Comparison of ENCODE assay signal across 19 cellular contexts in the genomic region with DNA sequence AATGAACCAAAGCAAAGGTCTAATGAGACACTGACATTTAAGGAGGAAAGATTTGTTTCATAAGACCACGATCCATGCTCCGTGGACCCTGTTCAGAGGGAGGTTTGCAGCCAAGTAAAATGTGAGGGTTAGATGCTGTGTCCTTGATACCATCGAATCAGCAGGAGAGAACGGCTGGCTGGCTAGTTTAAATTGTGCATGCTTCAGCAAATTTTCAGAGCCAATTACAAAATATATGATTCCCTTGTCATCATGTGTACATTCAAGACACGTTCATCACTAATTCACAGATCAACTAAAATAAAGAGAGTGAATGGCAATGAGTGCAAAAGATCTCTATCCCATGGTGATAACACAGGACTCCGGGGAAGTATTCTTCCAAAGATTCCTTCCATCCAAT.
DNase-seq lines count a peak whose midpoint lies in the region; ATAC-seq, FAIRE-seq and TF ChIP-seq lines count a peak whose summit lies in the region.
"Had no signal": no experiment of that assay in that cellular context is flagged by ENCODE, and none has a peak within 500 bp of the region (broad histone marks: within the 10 kb centered on the region; RNA-seq: fewer than 3 reads in every experiment).

No MANE protein-coding gene starts in this region.

- H3K36me3 ChIP-seq in HepG2 (replicated peaks in 1 of 2; ENCODE audit: control insufficient read depth in 1 of 2, insufficient read depth in 2 of 2, low read length in 2 of 2) (no peaks in the 10 kb centered on the region), right lobe of liver (no peaks in the 10 kb centered on the region), H1 (ENCODE audit: control insufficient read depth in 2 of 4, insufficient read depth in 4 of 4, low read length in 3 of 4) (no peaks in the 10 kb centered on the region), neural progenitor cell (no peaks in the 10 kb centered on the region)

- POLR2A ChIA-PET in HepG2 (lab: Yijun Ruan, JAX), result no interaction called here
- POLR2A ChIA-PET in H1 (lab: Charles Lee; ENCODE audit: partially characterized antibody), result no interaction called here

- H3K23me2 ChIP-seq in H1 (ENCODE audit: low read depth, low read length), result no peaks in the 10 kb centered on the region

- in situ Hi-C loops in HepG2 (cut with HindIII; ENCODE audit: extremely low pct_ligation_motif_present, low pct_unique_long_range_greater_than_20kb), result no loop called here

- intact Hi-C loops in HepG2 (cut with micrococcal nuclease; ENCODE audit: unreplicated experiment) (no loop called here), right lobe of liver (cut with DNase I) (no loop called here)

- no peak overlapping the region for H3K27ac Mint-ChIP-seq in neural progenitor cell
- H3K27ac Mint-ChIP-seq: CD14-positive monocyte; CD8-positive, alpha-beta T cell had no signal

- H3K4ac ChIP-seq in H1 (replicated peaks; ENCODE audit: insufficient read length, low read depth, low read length), result no peak overlapping the region

- H3K79me2 ChIP-seq in HepG2 (ENCODE audit: insufficient read depth, low read length) (no peaks in the 10 kb centered on the region), H1 (ENCODE audit: control insufficient read depth in 1 of 2, insufficient read depth in 2 of 2, low read length in 2 of 2) (no peaks in the 10 kb centered on the region), neural progenitor cell (ENCODE audit: low read depth) (no peaks in the 10 kb centered on the region)

- H3K4me3 Mint-ChIP-seq in neural progenitor cell, result no peak overlapping the region
- H3K4me3 Mint-ChIP-seq: CD14-positive monocyte; CD8-positive, alpha-beta T cell had no signal

- H4K20me1 ChIP-seq in HepG2 (ENCODE audit: insufficient read depth, low read length) (no peaks in the 10 kb centered on the region), H1 (replicated peaks in 1 of 2; ENCODE audit: control insufficient read depth in 1 of 2, insufficient read depth in 2 of 2, low read length in 2 of 2) (no peaks in the 10 kb centered on the region), neural progenitor cell (ENCODE audit: low read depth) (no peaks in the 10 kb centered on the region)

- H3K23ac ChIP-seq in H1 (ENCODE audit: insufficient read length), result no peak overlapping the region

- H3K9me3 Mint-ChIP-seq in neural progenitor cell, result no peaks in the 10 kb centered on the region

- H3K14ac ChIP-seq in H1 (ENCODE audit: insufficient read length), result no peak overlapping the region

- CTCF ChIA-PET in HepG2 (lab: Yijun Ruan, JAX; ENCODE audit: low intra/inter-chr PET ratio, low total read pairs) (no interaction called here), H1 (lab: Charles Lee; ENCODE audit: partially characterized antibody) (no interaction called here)

- H3K27ac ChIP-seq in HepG2 (ENCODE audit: extremely low read length, insufficient read depth, low read length), result no peak overlapping the region
- H3K27ac ChIP-seq in right lobe of liver, result no peak overlapping the region
- no peak overlapping the region for H3K27ac ChIP-seq in H1 (ENCODE audit: low read depth, low read length)
- H3K27ac ChIP-seq in neural progenitor cell, result no peak overlapping the region

- no peaks in the 10 kb centered on the region for H3F3A ChIP-seq in neural progenitor cell (ENCODE audit: low read depth)

- TF ChIP-seq RAD21 in HepG2 (CRISPR knock-in tag; IDR thresholded peaks at IDR 0.05), result no peak
- no peak for TF ChIP-seq RAD21 in H1 (IDR thresholded peaks at IDR 0.05 in 1 of 2, conservative IDR thresholded peaks at IDR 0.05 in 1 of 2; ENCODE audit: low read depth in 2 of 2, low read length in 2 of 2)

- H3K4me1 Mint-ChIP-seq in neural progenitor cell, result peaks cover 8% of the 10 kb centered on the region
- H3K4me1 Mint-ChIP-seq: CD14-positive monocyte had no signal

- TF ChIP-seq POLR2A in HepG2 (IDR thresholded peaks at IDR 0.05; ENCODE audit: insufficient read depth in 1 of 2, low read depth in 2 of 2, low read length in 2 of 2) (no peak), right lobe of liver (IDR thresholded peaks at IDR 0.05) (no peak), H1 (IDR thresholded peaks at IDR 0.05; ENCODE audit: control extremely low read depth in 1 of 2, low read depth in 2 of 2, low read length in 2 of 2) (no peak)

- no peak overlapping the region for H3K18ac ChIP-seq in H1 (ENCODE audit: extremely low read depth, low read length)

- H3K56ac ChIP-seq in H1 (replicated peaks; ENCODE audit: insufficient read length, low read depth, low read length), result no peak overlapping the region

- BruUV-seq in HepG2 (replicated peaks; lab: Mats Ljungman, UMichigan), result no TSS peak

- H3K4me2 ChIP-seq in HepG2 (ENCODE audit: low read depth, low read length), result no peak overlapping the region
- H3K4me2 ChIP-seq in H1 (ENCODE audit: insufficient read depth in 1 of 2, low read depth in 2 of 2, low read length in 2 of 2), result no peak overlapping the region
- no peak overlapping the region for H3K4me2 ChIP-seq in neural progenitor cell

- H3K4me3 ChIP-seq in HepG2 (replicated peaks in 1 of 3; ENCODE audit: insufficient read depth in 1 of 3, low read depth in 2 of 3, low read length in 3 of 3), result no peak overlapping the region
- no peak overlapping the region for H3K4me3 ChIP-seq in right lobe of liver
- H3K4me3 ChIP-seq in H1 (ENCODE audit: extremely low read depth in 1 of 4, insufficient read depth in 2 of 4, low read depth in 3 of 4, low read length in 4 of 4), result no peak overlapping the region
- no peak overlapping the region for H3K4me3 ChIP-seq in neural progenitor cell

- FAIRE-seq in HepG2 (lab: Jason Lieb, UNC) (no peak), H1 (lab: Jason Lieb, UNC) (no peak)
- FAIRE-seq: D721Med, GM12892, GM19239, H54, HTR-8/SVneo had no signal

- H2AFZ ChIP-seq in HepG2 (ENCODE audit: low read length) (no peak overlapping the region), H1 (ENCODE audit: low read length) (peak overlapping the region; percentile 93), neural progenitor cell (replicated peaks) (peak overlapping the region; percentile 78)

- no peak overlapping the region for H2BK5ac ChIP-seq in H1 (ENCODE audit: low read depth, low read length)

- H3K27me3 ChIP-seq in HepG2 (ENCODE audit: control insufficient read depth in 1 of 2, insufficient read depth in 2 of 2, low read length in 2 of 2), result no peaks in the 10 kb centered on the region
- H3K27me3 ChIP-seq in right lobe of liver, result no peaks in the 10 kb centered on the region
- no peaks in the 10 kb centered on the region for H3K27me3 ChIP-seq in H1 (replicated peaks in 1 of 4; ENCODE audit: control insufficient read depth in 3 of 4, extremely low read depth in 1 of 4, insufficient read depth in 3 of 4, low read length in 3 of 4)
- no peaks in the 10 kb centered on the region for H3K27me3 ChIP-seq in neural progenitor cell

- TF ChIP-seq CTCF in HepG2 (CRISPR knock-in tag; IDR thresholded peaks at IDR 0.05) (no peak), right lobe of liver (IDR thresholded peaks at IDR 0.05) (no peak), H1 (IDR thresholded peaks at IDR 0.05; ENCODE audit: control extremely low read depth in 1 of 3, insufficient read depth in 1 of 3, low read depth in 1 of 3, low read length in 3 of 3) (no peak), neural progenitor cell (IDR thresholded peaks at IDR 0.05) (no peak)

- no peaks in the 10 kb centered on the region for H3K79me1 ChIP-seq in H1 (ENCODE audit: low read depth, low read length)

- no peaks in the 10 kb centered on the region for H3K36me3 Mint-ChIP-seq in neural progenitor cell
- H3K36me3 Mint-ChIP-seq: CD14-positive monocyte; CD8-positive, alpha-beta T cell had no signal

- no peak overlapping the region for H4K91ac ChIP-seq in H1 (replicated peaks; ENCODE audit: insufficient read length, low read length)

- H3K4me1 ChIP-seq in HepG2 (ENCODE audit: insufficient read depth, low read length) (no peaks in the 10 kb centered on the region), right lobe of liver (no peaks in the 10 kb centered on the region), H1 (replicated peaks in 1 of 4; ENCODE audit: control insufficient read depth in 3 of 4, insufficient read depth in 4 of 4, low read length in 3 of 4) (no peaks in the 10 kb centered on the region), neural progenitor cell (no peaks in the 10 kb centered on the region)

- DNase-seq in HepG2 (ENCODE audit: low spot score) (no peak), right lobe of liver (no peak), H1 (ENCODE audit: low read depth in 1 of 2, low spot score in 2 of 2) (no peak), neural progenitor cell (ENCODE audit: low spot score) (no peak), NCI-H69 (lab: John Stamatoyannopoulos, UW) (no peak), AG08395 (ENCODE audit: low spot score) (no peak)
- DNase-seq: CD8-positive, alpha-beta T cell; COR-L47; DMS153; DND-41; GDM1 had no signal

- H2BK120ac ChIP-seq in H1 (replicated peaks; ENCODE audit: low read depth, low read length), result no peak overlapping the region

- H4K8ac ChIP-seq in H1 (ENCODE audit: extremely low read depth, insufficient read depth, low read length), result no peak overlapping the region

- ATAC-seq in HepG2 (no peak), right lobe of liver (no peak), GM21515 (IDR thresholded peaks at IDR 0.05; ENCODE audit: unreplicated experiment) (no peak)
- ATAC-seq: CD8-positive, alpha-beta T cell; HCT116 had no signal

- H4K5ac ChIP-seq in H1 (ENCODE audit: insufficient read length, low read depth, low read length), result no peak overlapping the region

- H3K9ac ChIP-seq in HepG2 (ENCODE audit: insufficient read depth, low read depth, low read length) (no peak overlapping the region), H1 (replicated peaks in 1 of 4; ENCODE audit: extremely low read depth in 1 of 4, low read depth in 3 of 4, low read length in 3 of 4) (no peak overlapping the region), neural progenitor cell (no peak overlapping the region)

- no peak for TF ChIP-seq EP300 in HepG2 (IDR thresholded peaks at IDR 0.05; ENCODE audit: low read depth in 2 of 2, low read length in 2 of 2)
- TF ChIP-seq EP300 in HepG2 (CRISPR knock-in tag; IDR thresholded peaks at IDR 0.05; ENCODE audit: borderline replicate concordance), result no peak
- no peak for TF ChIP-seq EP300 in H1 (IDR thresholded peaks at IDR 0.05; ENCODE audit: borderline replicate concordance in 1 of 2, low read depth in 2 of 2, low read length in 2 of 2)

- H2AK5ac ChIP-seq in H1 (ENCODE audit: low read depth, low read length), result no peak overlapping the region

- H2BK20ac ChIP-seq in H1 (ENCODE audit: low read length), result no peak overlapping the region

- H2BK12ac ChIP-seq in H1 (ENCODE audit: low read depth, low read length), result no peak overlapping the region

- H3K9me3 ChIP-seq in HepG2 (ENCODE audit: low read length), result no peaks in the 10 kb centered on the region
- H3K9me3 ChIP-seq in right lobe of liver, result no peaks in the 10 kb centered on the region
- H3K9me3 ChIP-seq in H1 (ENCODE audit: insufficient read depth in 2 of 2, low read depth in 1 of 2, low read length in 1 of 2), result no peaks in the 10 kb centered on the region; a peak in 1 of 4 replicates
- no peaks in the 10 kb centered on the region for H3K9me3 ChIP-seq in neural progenitor cell (ENCODE audit: low read depth)

- H3K27me3 Mint-ChIP-seq in neural progenitor cell (ENCODE audit: insufficient read depth, low read depth), result peaks cover 2% of the 10 kb centered on the region

- H2BK15ac ChIP-seq in H1 (ENCODE audit: low read length), result no peak overlapping the region

- WGBS in HepG2 (ENCODE audit: low lambda C conversion rate), result 12% methylated on average over 6 of the region's 6 CpGs
- WGBS in right lobe of liver (ENCODE audit: insufficient coverage, low coverage, low lambda C conversion rate, missing lambda C conversion rate), result 54% methylated on average over 6 of the region's 6 CpGs
- WGBS in H1 (ENCODE audit: extremely low coverage in 1 of 2, insufficient coverage in 1 of 2, insufficient read length in 1 of 2, insufficient replicate concordance in 2 of 2, low coverage in 1 of 2, low lambda C conversion rate in 2 of 2, missing lambda C conversion rate in 1 of 2), 2 experiments, result 93% methylated on average over 6 of the region's 6 CpGs; no CpG with 5 or more reads in 1 of the 2 experiments
